10 cellular contexts compared by ENCODE assay signal in the genomic region with DNA sequence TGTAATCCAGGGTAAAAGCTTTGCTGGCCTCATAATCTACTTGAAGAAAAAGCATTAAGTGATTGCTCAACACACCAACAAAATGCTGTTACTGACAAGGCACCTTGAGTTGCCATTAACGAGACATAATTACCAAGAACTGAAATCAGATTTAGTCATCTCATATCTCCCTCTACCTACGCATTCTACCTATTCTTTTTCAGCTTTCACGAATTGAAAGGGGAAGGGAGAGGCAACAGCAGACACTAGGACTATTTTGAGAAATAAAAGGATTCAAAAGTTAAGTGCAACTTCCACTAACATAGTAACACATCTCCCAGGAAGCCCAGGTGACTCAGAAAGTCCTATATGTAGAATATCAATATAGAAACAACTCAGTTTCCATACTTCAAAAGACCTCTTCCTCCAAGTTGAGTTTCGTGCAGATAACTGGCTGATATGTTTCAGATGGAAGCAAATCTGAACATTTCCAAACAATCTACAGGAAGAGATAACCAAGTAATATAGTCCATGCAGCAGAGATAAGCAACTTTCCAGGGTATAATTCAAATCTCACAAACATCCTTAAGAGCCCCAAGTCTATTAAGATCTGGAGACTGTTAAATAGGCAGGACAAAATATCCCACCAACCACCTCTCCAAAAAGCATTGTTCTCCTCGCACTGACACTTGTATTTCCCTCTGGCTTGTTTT. TPM values are rescaled to one million over a fixed set of nuclear protein-coding genes. Genes with fewer than 3 reads are reported as not detected.
DNase-seq lines count a peak whose midpoint lies in the region; ATAC-seq, FAIRE-seq and TF ChIP-seq lines count a peak whose summit lies in the region.
"Had no signal": no experiment of that assay in that cellular context is flagged by ENCODE, and none has a peak within 500 bp of the region (broad histone marks: within the 10 kb centered on the region; RNA-seq: fewer than 3 reads in every experiment).

No MANE protein-coding gene starts in this region.

- no peak overlapping the region for H3K14ac ChIP-seq in H1 (ENCODE audit: insufficient read length)

- 83% methylated on average over 5 of the region's 5 CpGs; no CpG with 5 or more reads in 1 of the 2 experiments for WGBS in H1 (ENCODE audit: extremely low coverage in 1 of 2, insufficient coverage in 1 of 2, insufficient read length in 1 of 2, insufficient replicate concordance in 2 of 2, low coverage in 1 of 2, low lambda C conversion rate in 2 of 2, missing lambda C conversion rate in 1 of 2), 2 experiments
- 22 to 42% (median 31%) methylated on average over 5 of the region's 5 CpGs for whole genome bisulfite sequencing in small intestine, 3 donors
- 63 to 88% methylated on average over 3 to 5 of the region's 5 CpGs for WGBS in transverse colon (ENCODE audit: low coverage in 1 of 2), 2 donors

- H3K79me1 ChIP-seq in H1 (ENCODE audit: low read depth, low read length): peaks cover 2% of the 10 kb centered on the region; the same call in 1 of the 2 replicates

- TF ChIP-seq POLR2A in H1 (IDR thresholded peaks at IDR 0.05; ENCODE audit: control extremely low read depth in 1 of 2, low read depth in 2 of 2, low read length in 2 of 2) (no peak), transverse colon (IDR thresholded peaks at IDR 0.05) (no peak)

- no peak overlapping the region for H3K9ac ChIP-seq in H1 (replicated peaks in 1 of 4; ENCODE audit: extremely low read depth in 1 of 4, low read depth in 3 of 4, low read length in 3 of 4)
- H3K9ac ChIP-seq: parathyroid adenoma had no signal

- no peak for DNase-seq in activated T-cell treated with anti-CD3 and anti-CD28 coated beads, Interleukin-2, amount 50 U/mL, for 4 hours
- DNase-seq in activated T-cell treated with anti-CD3 and anti-CD28 coated beads, Interleukin-2, amount 50 U/mL, for 48 hours: no peak
- no peak for DNase-seq in H1 (ENCODE audit: low read depth in 1 of 2, low spot score in 2 of 2)
- no peak for DNase-seq in stimulated activated naive CD8-positive, alpha-beta T cell treated with anti-CD3 and anti-CD28 coated beads, Interleukin-15, Interleukin-2, amounts not matched to agents 100 U/mL and 50 U/mL, for 24 hours
- DNase-seq in KG1 (lab: John Stamatoyannopoulos, UW): no peak
- no peak for DNase-seq in small intestine
- DNase-seq in transverse colon: no peak

- no peak overlapping the region for H4K91ac ChIP-seq in H1 (replicated peaks; ENCODE audit: insufficient read length, low read length)

- no peak for TF ChIP-seq RAD21 in H1 (IDR thresholded peaks at IDR 0.05 in 1 of 2, conservative IDR thresholded peaks at IDR 0.05 in 1 of 2; ENCODE audit: low read depth in 2 of 2, low read length in 2 of 2)

- H3K4me3 Mint-ChIP-seq in activated T-cell treated with anti-CD3 and anti-CD28 coated beads, Interleukin-2, amount 50 U/mL, for 4 hours: peak overlapping the region; percentile 71
- H3K4me3 Mint-ChIP-seq: dendritic cell treated with granulocyte-macrophage colony-stimulating factor and Interleukin-4, amounts not matched to agents 40 ng/mL and 50 ng/mL, for 4 days had no signal

- H2AFZ ChIP-seq in H1 (ENCODE audit: low read length): no peak overlapping the region

- H3K4me1 Mint-ChIP-seq in activated T-cell treated with anti-CD3 and anti-CD28 coated beads, Interleukin-2, amount 50 U/mL, for 4 hours (ENCODE audit: low read depth): peaks cover 28% of the 10 kb centered on the region

- peaks cover 53% of the 10 kb centered on the region for H3K27me3 Mint-ChIP-seq in activated T-cell treated with anti-CD3 and anti-CD28 coated beads, Interleukin-2, amount 50 U/mL, for 4 hours (ENCODE audit: low read depth)

- no peaks in the 10 kb centered on the region for H3K9me3 Mint-ChIP-seq in activated T-cell treated with anti-CD3 and anti-CD28 coated beads, Interleukin-2, amount 50 U/mL, for 4 hours
- H3K9me3 Mint-ChIP-seq: dendritic cell treated with granulocyte-macrophage colony-stimulating factor and Interleukin-4, amounts not matched to agents 40 ng/mL and 50 ng/mL, for 4 days had no signal

- peaks cover 4% of the 10 kb centered on the region for H3K23me2 ChIP-seq in H1 (ENCODE audit: low read depth, low read length)

- no peak overlapping the region for H2BK5ac ChIP-seq in H1 (ENCODE audit: low read depth, low read length)

- no peaks in the 10 kb centered on the region; a peak in 1 of 7 replicates for H3K27me3 ChIP-seq in H1 (replicated peaks in 1 of 4; ENCODE audit: control insufficient read depth in 3 of 4, extremely low read depth in 1 of 4, insufficient read depth in 3 of 4, low read length in 3 of 4)
- H3K27me3 ChIP-seq in small intestine (ENCODE audit: control insufficient read depth in 2 of 2, insufficient read depth in 2 of 2, low read length in 2 of 2): no peaks in the 10 kb centered on the region
- H3K27me3 ChIP-seq in transverse colon: no peaks in the 10 kb centered on the region

- peaks cover 24 to 61% of the 10 kb centered on the region in 2 experiments for H3K79me2 ChIP-seq in H1 (ENCODE audit: control insufficient read depth in 1 of 2, insufficient read depth in 2 of 2, low read length in 2 of 2)
- H3K79me2 ChIP-seq: parathyroid adenoma had no signal

- H3K27ac ChIP-seq in H1 (ENCODE audit: low read depth, low read length): no peak overlapping the region
- H3K27ac ChIP-seq in small intestine (ENCODE audit: low read depth in 1 of 2, low read length in 1 of 2): no peak overlapping the region
- peak overlapping the region in 1 of 4 donors; percentile 98 for H3K27ac ChIP-seq in transverse colon
- H3K27ac ChIP-seq: parathyroid adenoma had no signal

- TF ChIP-seq CTCF in H1 (IDR thresholded peaks at IDR 0.05; ENCODE audit: control extremely low read depth in 1 of 3, insufficient read depth in 1 of 3, low read depth in 1 of 3, low read length in 3 of 3) (no peak), transverse colon (IDR thresholded peaks at IDR 0.05) (no peak)

- no peak overlapping the region for H2BK15ac ChIP-seq in H1 (ENCODE audit: low read length)

- H2BK12ac ChIP-seq in H1 (ENCODE audit: low read depth, low read length): no peak overlapping the region

- H3K4me1 ChIP-seq in H1 (replicated peaks in 1 of 4; ENCODE audit: control insufficient read depth in 3 of 4, insufficient read depth in 4 of 4, low read length in 3 of 4): peaks cover 0 to 12% (median 4%) of the 10 kb centered on the region in 4 experiments; a peak in 3 of 7 replicates
- H3K4me1 ChIP-seq in small intestine (ENCODE audit: control insufficient read depth in 2 of 2, insufficient read depth in 1 of 2, low read depth in 1 of 2, low read length in 1 of 2): peaks cover 0 to 2% of the 10 kb centered on the region in 2 donors
- peaks cover 0 to 16% (median 11%) of the 10 kb centered on the region in 4 donors for H3K4me1 ChIP-seq in transverse colon
- H3K4me1 ChIP-seq: parathyroid adenoma had no signal

- intact Hi-C loops in transverse colon (cut with DNase I; ENCODE audit: low total_unique reads): no loop called here

- no peak overlapping the region for H2BK120ac ChIP-seq in H1 (replicated peaks; ENCODE audit: low read depth, low read length)

- H4K8ac ChIP-seq in H1 (ENCODE audit: extremely low read depth, insufficient read depth, low read length): no peak overlapping the region

- H3K56ac ChIP-seq in H1 (replicated peaks; ENCODE audit: insufficient read length, low read depth, low read length): no peak overlapping the region

- peaks cover 0 to 5% (median 0%) of the 10 kb centered on the region in 4 experiments; a peak in 3 of 8 replicates for H3K36me3 ChIP-seq in H1 (ENCODE audit: control insufficient read depth in 2 of 4, insufficient read depth in 4 of 4, low read length in 3 of 4)
- no peaks in the 10 kb centered on the region for H3K36me3 ChIP-seq in small intestine (ENCODE audit: control insufficient read depth in 2 of 2, insufficient read depth in 2 of 2, low read length in 2 of 2)
- H3K36me3 ChIP-seq in transverse colon: no peaks in the 10 kb centered on the region

- CTCF ChIA-PET in H1 (lab: Charles Lee; ENCODE audit: partially characterized antibody): no interaction called here

- H3K23ac ChIP-seq in H1 (ENCODE audit: insufficient read length): no peak overlapping the region

- H2BK20ac ChIP-seq in H1 (ENCODE audit: low read length): no peak overlapping the region

- H3K9me3 ChIP-seq in H1 (ENCODE audit: insufficient read depth in 2 of 2, low read depth in 1 of 2, low read length in 1 of 2): no peaks in the 10 kb centered on the region
- H3K9me3 ChIP-seq in small intestine (ENCODE audit: control insufficient read depth, low read depth): no peaks in the 10 kb centered on the region
- H3K9me3 ChIP-seq in transverse colon: no peaks in the 10 kb centered on the region

- no peaks in the 10 kb centered on the region for H4K20me1 ChIP-seq in H1 (replicated peaks in 1 of 2; ENCODE audit: control insufficient read depth in 1 of 2, insufficient read depth in 2 of 2, low read length in 2 of 2)

- FAIRE-seq in H1 (lab: Jason Lieb, UNC): no peak
- FAIRE-seq in small intestine (lab: Jason Lieb, UNC): no peak

- POLR2A ChIA-PET in H1 (lab: Charles Lee; ENCODE audit: partially characterized antibody): no interaction called here

- H3K36me3 Mint-ChIP-seq in activated T-cell treated with anti-CD3 and anti-CD28 coated beads, Interleukin-2, amount 50 U/mL, for 4 hours (ENCODE audit: insufficient read depth): no peaks in the 10 kb centered on the region

- H3K18ac ChIP-seq in H1 (ENCODE audit: extremely low read depth, low read length): no peak overlapping the region

- TF ChIP-seq EP300 in H1 (IDR thresholded peaks at IDR 0.05; ENCODE audit: borderline replicate concordance in 1 of 2, low read depth in 2 of 2, low read length in 2 of 2) (no peak), transverse colon (IDR thresholded peaks at IDR 0.05; ENCODE audit: low read depth) (no peak)

- H2AK5ac ChIP-seq in H1 (ENCODE audit: low read depth, low read length): no peak overlapping the region

- in situ Hi-C loops in transverse colon (cut with MboI; ENCODE audit: low pct_ligation_motif_present in 1 of 4, low pct_unique_long_range_greater_than_20kb in 1 of 4, low sequenced_read_pairs in 3 of 4): no loop called here

- no peak overlapping the region for H4K5ac ChIP-seq in H1 (ENCODE audit: insufficient read length, low read depth, low read length)

- no peak overlapping the region for H3K4ac ChIP-seq in H1 (replicated peaks; ENCODE audit: insufficient read length, low read depth, low read length)

- ATAC-seq in activated T-cell treated with anti-CD3 and anti-CD28 coated beads, Interleukin-2, amount 50 U/mL, for 4 hours: peak; percentile 71 to 72
- ATAC-seq in HG03469 (IDR thresholded peaks at IDR 0.05; ENCODE audit: unreplicated experiment): peak; percentile 47
- peak; percentile 65 for ATAC-seq in stimulated activated naive CD8-positive, alpha-beta T cell treated with anti-CD3 and anti-CD28 coated beads, Interleukin-15, Interleukin-2, amounts not matched to agents 100 U/mL and 50 U/mL, for 24 hours

- H3K4me2 ChIP-seq in H1 (ENCODE audit: insufficient read depth in 1 of 2, low read depth in 2 of 2, low read length in 2 of 2): peak overlapping the region; percentile 59 to 74

- H3K4me3 ChIP-seq in H1 (ENCODE audit: extremely low read depth in 1 of 4, insufficient read depth in 2 of 4, low read depth in 3 of 4, low read length in 4 of 4) (peak overlapping the region in 2 of 4 experiments; percentile 71 to 87; a peak in 3 of 8 replicates), small intestine (ENCODE audit: low read depth in 1 of 2, low read length in 2 of 2) (no peak overlapping the region), transverse colon (peak overlapping the region in 1 of 4 donors; percentile 62)

RNA-seq across cellular contexts. Expression of a gene that starts 1.9 kb away (rescaled TPM):
- total RNA-seq in activated T-cell treated with anti-CD3 and anti-CD28 coated beads, Interleukin-2, amount 50 U/mL, for 4 hours: 1 to 10 TPM; 3.2 to 7.0 (median 6.8) TPM
- 86.7 and 88.8 TPM in 2 replicates for total RNA-seq in H1 (2021; fragmentation: NEBNext Ultra II Directional; extraction: Animal tissue kit (Norgen Biotek cat#: 25700))
- polyA plus RNA-seq in H1 (2011; rRNA removed) (26.2 and 36.7 TPM in 2 replicates), small intestine (1 to 10 TPM; 1.4 to 4.5 (median 3.1) TPM)
- 37.2 TPM for polyA plus RNA-seq in H1 (2011; cell fraction: cytosol; rRNA removed)
- polyA plus RNA-seq in H1 (2011; cell fraction: nucleus; rRNA removed): 64.0 TPM
- polyA plus RNA-seq in H1 (2012, experiment 1 of 2): 42.5 to 54.1 TPM (median 48.7 TPM) in 4 replicates
- polyA plus RNA-seq in H1 (2012, experiment 2 of 2): 8.4 TPM
- polyA plus RNA-seq in H1 (2013, experiment 1 of 2): 21.4 TPM
- 20.6 TPM for polyA plus RNA-seq in H1 (2013, experiment 2 of 2)
- polyA minus RNA-seq in H1 (2011; rRNA and poly(A)+ RNA removed): 96.3 and 100 TPM in 2 replicates
- polyA minus RNA-seq in H1 (2011; cell fraction: cytosol; rRNA and poly(A)+ RNA removed): 60.3 TPM
- 113 TPM for polyA minus RNA-seq in H1 (2011; cell fraction: nucleus; rRNA and poly(A)+ RNA removed)
- total RNA-seq in transverse colon: 10 to 100 TPM in 3 of 4 donors, 1 to 10 TPM in 1; 10.0 to 34.8 (median 19.5) TPM

RNA-seq across cellular contexts. Expression of a gene that starts 2.4 kb away (rescaled TPM):
- total RNA-seq in activated T-cell treated with anti-CD3 and anti-CD28 coated beads, Interleukin-2, amount 50 U/mL, for 4 hours: under 1 TPM; 0.11 to 0.66 (median 0.13) TPM
- total RNA-seq in H1 (2021; fragmentation: NEBNext Ultra II Directional; extraction: Animal tissue kit (Norgen Biotek cat#: 25700)): 8.6 and 9.8 TPM in 2 replicates
- 1.9 and 3.2 TPM in 2 replicates for polyA plus RNA-seq in H1 (2011; rRNA removed)
- 3.3 TPM for polyA plus RNA-seq in H1 (2011; cell fraction: cytosol; rRNA removed)
- polyA plus RNA-seq in H1 (2011; cell fraction: nucleus; rRNA removed): 4.8 TPM
- 2.9 to 4.5 TPM (median 3.8 TPM) in 4 replicates for polyA plus RNA-seq in H1 (2012, experiment 1 of 2)
- 0.28 TPM for polyA plus RNA-seq in H1 (2012, experiment 2 of 2)
- 5.4 TPM for polyA plus RNA-seq in H1 (2013, experiment 1 of 2)
- polyA plus RNA-seq in H1 (2013, experiment 2 of 2): 5.2 TPM
- 12.2 and 15.0 TPM in 2 replicates for polyA minus RNA-seq in H1 (2011; rRNA and poly(A)+ RNA removed)
- polyA minus RNA-seq in H1 (2011; cell fraction: cytosol; rRNA and poly(A)+ RNA removed): 6.0 TPM
- 17.2 TPM for polyA minus RNA-seq in H1 (2011; cell fraction: nucleus; rRNA and poly(A)+ RNA removed)
- polyA plus RNA-seq in small intestine: under 1 TPM in 2 of 3 donors, not detected in 1; 0.27 to 0.31 TPM
- total RNA-seq in transverse colon: 1 to 10 TPM in 2 of 4 donors, under 1 TPM in 1, not detected in 1; 0.41 to 5.4 (median 1.6) TPM
